Comparison of ENCODE assay signal across 15 cellular contexts in the genomic region with DNA sequence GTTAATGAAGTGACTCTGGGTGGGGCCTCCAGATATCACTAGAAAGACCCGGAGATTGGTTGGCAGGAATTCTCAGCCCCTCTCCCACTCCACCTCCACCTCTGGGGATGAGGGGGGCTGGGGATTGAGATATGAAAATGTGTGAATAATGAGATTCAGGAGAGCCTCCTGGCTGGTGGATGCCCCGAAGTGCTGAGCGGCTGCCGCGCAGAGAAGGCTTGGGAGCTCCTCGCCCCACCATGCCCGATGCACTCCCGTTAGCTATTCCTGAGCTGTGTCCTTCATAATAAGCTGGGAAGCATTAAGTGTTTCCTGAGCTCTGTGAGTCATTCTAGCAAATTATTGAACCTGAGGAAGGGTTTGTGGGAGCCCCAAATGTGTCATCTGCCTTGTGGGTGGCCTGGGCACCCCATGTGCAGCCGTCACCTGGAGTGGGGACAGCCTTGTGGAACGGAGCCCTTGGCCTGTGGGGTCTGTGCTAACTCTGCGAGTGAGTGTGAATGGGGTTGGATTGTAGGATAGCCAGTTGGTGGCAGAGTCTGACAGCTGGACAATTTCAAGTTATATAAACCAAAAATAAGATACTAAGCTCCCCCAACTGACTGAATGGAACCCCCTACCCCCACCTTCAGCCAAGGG. TPM values are rescaled to one million over a fixed set of nuclear protein-coding genes. Genes with fewer than 3 reads are reported as not detected.
DNase-seq lines count a peak whose midpoint lies in the region; ATAC-seq and TF ChIP-seq lines count a peak whose summit lies in the region.
"Had no signal": no experiment of that assay in that cellular context is flagged by ENCODE, and none has a peak within 500 bp of the region (broad histone marks: within the 10 kb centered on the region; RNA-seq: fewer than 3 reads in every experiment).

No MANE protein-coding gene starts in this region.

- BruUV-seq in HCT116 (replicated peaks; lab: Mats Ljungman, UMichigan), result no TSS peak

- peaks cover 0 to 9% of the 10 kb centered on the region in 2 experiments; a peak in 2 of 4 replicates for H3K9me3 ChIP-seq in HCT116 (ENCODE audit: control insufficient read depth in 1 of 2, insufficient read depth in 1 of 2, low read depth in 1 of 2, low read length in 2 of 2)
- H3K9me3 ChIP-seq in RWPE2 (ENCODE audit: severe bottlenecking), result no peaks in the 10 kb centered on the region
- no peaks in the 10 kb centered on the region for H3K9me3 ChIP-seq in osteoblast (ENCODE audit: low read depth, low read length)
- no peaks in the 10 kb centered on the region for H3K9me3 ChIP-seq in body of pancreas
- no peaks in the 10 kb centered on the region for H3K9me3 ChIP-seq in right lobe of liver
- peaks cover 0 to 5% (median 0%) of the 10 kb centered on the region in 11 donors for H3K9me3 ChIP-seq in heart right ventricle
- H3K9me3 ChIP-seq: A549, BE2C had no signal

- TF ChIP-seq RAD21 in HCT116 (IDR thresholded peaks at IDR 0.05; ENCODE audit: low read depth), result 0 out of 2 replicates have a peak, but pooled peaks have one; percentile 8

- no peak overlapping the region for H3K4me3 ChIP-seq in HCT116 (replicated peaks in 1 of 2; ENCODE audit: low read depth in 1 of 2, low read length in 2 of 2)
- no peak overlapping the region for H3K4me3 ChIP-seq in RWPE2 (ENCODE audit: severe bottlenecking)
- H3K4me3 ChIP-seq in osteoblast (ENCODE audit: insufficient read depth, low read length), result no peak overlapping the region
- H3K4me3 ChIP-seq in body of pancreas, result no peak overlapping the region
- no peak overlapping the region for H3K4me3 ChIP-seq in right lobe of liver
- no peak overlapping the region for H3K4me3 ChIP-seq in heart right ventricle
- H3K4me3 ChIP-seq: A549, GM23248 had no signal

- TF ChIP-seq POLR2A in HCT116 (IDR thresholded peaks at IDR 0.05; ENCODE audit: borderline replicate concordance, extremely low read depth, insufficient read depth, insufficient read length) (no peak), body of pancreas (IDR thresholded peaks at IDR 0.05) (no peak), right lobe of liver (IDR thresholded peaks at IDR 0.05) (no peak)

- no peak overlapping the region for H3K9ac ChIP-seq in HCT116 (ENCODE audit: low read length)
- H3K9ac ChIP-seq: GM23248 had no signal

- no peak overlapping the region for H2AFZ ChIP-seq in HCT116 (ENCODE audit: low read depth, low read length, poor library complexity, severe bottlenecking)
- no peak overlapping the region for H2AFZ ChIP-seq in osteoblast (ENCODE audit: low read length)
- H2AFZ ChIP-seq: GM23248 had no signal

- H4K20me1 ChIP-seq in HCT116 (ENCODE audit: insufficient read depth), result no peaks in the 10 kb centered on the region
- no peaks in the 10 kb centered on the region for H4K20me1 ChIP-seq in osteoblast (ENCODE audit: insufficient read depth, low read length)

- CTCF ChIA-PET in HCT116 (lab: Charles Lee), result no interaction called here

- H3K27ac ChIP-seq in HCT116 (ENCODE audit: low read depth, low read length) (no peak overlapping the region), RWPE2 (ENCODE audit: poor library complexity, severe bottlenecking) (no peak overlapping the region), osteoblast (ENCODE audit: low read depth, low read length) (no peak overlapping the region), body of pancreas (no peak overlapping the region), right lobe of liver (no peak overlapping the region), heart right ventricle (no peak overlapping the region)
- H3K27ac ChIP-seq: A549, C4-2B, GM23248 had no signal

- POLR2A ChIA-PET in HCT116 (lab: Charles Lee), result no interaction called here

- intact Hi-C loops in HCT116 (cut with micrococcal nuclease) (loop anchor here (5.0 kb wide), 2 partner anchors 62 to 273 kb away; partner anchors contain the start of genes FGFRL1 and UVSSA), body of pancreas (cut with DNase I) (no loop called here), right lobe of liver (cut with DNase I) (no loop called here), heart right ventricle (cut with DNase I) (loop anchor here in 2 of 10 donors (5.0 kb wide), 2 partner anchors 33 to 62 kb away; partner anchors contain the start of gene UVSSA (in 1 of the 2))

- 75 to 87% methylated on average over 11 of the region's 11 CpGs for WGBS in body of pancreas, 2 donors
- WGBS in right lobe of liver (ENCODE audit: insufficient coverage, low coverage, low lambda C conversion rate, missing lambda C conversion rate), result 71% methylated on average over 6 of the region's 11 CpGs
- WGBS in heart right ventricle, 2 donors, result 76 to 78% methylated on average over 11 of the region's 11 CpGs

- H3K4me1 ChIP-seq in HCT116 (ENCODE audit: control insufficient read depth in 1 of 2, insufficient read depth in 2 of 2, low read length in 2 of 2) (peaks cover 3 to 8% of the 10 kb centered on the region in 2 experiments; a peak in 2 of 4 replicates), RWPE2 (ENCODE audit: insufficient read depth, poor library complexity, severe bottlenecking) (no peaks in the 10 kb centered on the region), osteoblast (ENCODE audit: insufficient read depth, low read length) (peaks cover 3% of the 10 kb centered on the region), body of pancreas (peaks cover 3% of the 10 kb centered on the region), right lobe of liver (peaks cover 0 to 4% (median 0%) of the 10 kb centered on the region in 4 donors), heart right ventricle (peaks cover 0 to 10% (median 8%) of the 10 kb centered on the region in 9 donors)
- H3K4me1 ChIP-seq: BE2C had no signal

- no peaks in the 10 kb centered on the region for H3K36me3 ChIP-seq in HCT116 (ENCODE audit: control insufficient read depth in 1 of 2, insufficient read depth in 2 of 2, low read length in 2 of 2)
- no peaks in the 10 kb centered on the region for H3K36me3 ChIP-seq in RWPE2 (ENCODE audit: low read depth)
- no peaks in the 10 kb centered on the region for H3K36me3 ChIP-seq in osteoblast (ENCODE audit: insufficient read depth, low read length)
- no peaks in the 10 kb centered on the region for H3K36me3 ChIP-seq in body of pancreas (replicated peaks in 1 of 2; ENCODE audit: insufficient read depth in 1 of 2, low read depth in 2 of 2)
- no peaks in the 10 kb centered on the region for H3K36me3 ChIP-seq in right lobe of liver
- H3K36me3 ChIP-seq in heart right ventricle, result no peaks in the 10 kb centered on the region
- H3K36me3 ChIP-seq: BE2C had no signal

- H3K4me2 ChIP-seq in HCT116 (ENCODE audit: low read length), result no peak overlapping the region
- no peak overlapping the region for H3K4me2 ChIP-seq in osteoblast (ENCODE audit: insufficient read depth, low read length)
- H3K4me2 ChIP-seq: A549 had no signal

- RAD21 ChIA-PET in HCT116 (lab: Charles Lee; ENCODE audit: low non-redundant PET in 1 of 2, low total read pairs in 2 of 2, uncharacterized antibody in 2 of 2, unreplicated experiment in 2 of 2), result no interaction called here

- no peaks in the 10 kb centered on the region for H3K9me2 ChIP-seq in HCT116 (ENCODE audit: insufficient read depth)

- no peak for TF ChIP-seq CTCF in HCT116 (IDR thresholded peaks at IDR 0.05 in 2 of 3, conservative IDR thresholded peaks at IDR 0.05 in 1 of 3; ENCODE audit: borderline replicate concordance in 1 of 3, insufficient read depth in 1 of 3, low read depth in 2 of 3, low read length in 2 of 3)
- peak; percentile 2 for TF ChIP-seq CTCF in RWPE2 (IDR thresholded peaks at IDR 0.05; ENCODE audit: poor library complexity, severe bottlenecking)
- no peak for TF ChIP-seq CTCF in osteoblast (IDR thresholded peaks at IDR 0.05; ENCODE audit: extremely low read depth, low read depth, low read length)
- TF ChIP-seq CTCF in body of pancreas (IDR thresholded peaks at IDR 0.05), result no peak
- TF ChIP-seq CTCF in right lobe of liver (IDR thresholded peaks at IDR 0.05), result no peak
- no peak for TF ChIP-seq CTCF in heart right ventricle (IDR thresholded peaks at IDR 0.05)

- H3K79me2 ChIP-seq in HCT116 (ENCODE audit: insufficient read depth, low read length) (peaks cover 6% of the 10 kb centered on the region), osteoblast (ENCODE audit: insufficient read depth, low read length) (peaks cover 6% of the 10 kb centered on the region)

- no peak for DNase-seq in HCT116 (ENCODE audit: low read depth, low spot score)
- DNase-seq in RWPE2 (ENCODE audit: low spot score), result no peak
- peak; percentile 12 for DNase-seq in glomerular visceral epithelial cell (ENCODE audit: extremely low spot score)
- peak; percentile 43 for DNase-seq in osteoblast (ENCODE audit: insufficient read length, low spot score, missing footprints)
- no peak for DNase-seq in body of pancreas
- DNase-seq in right lobe of liver, result no peak
- no peak for DNase-seq in HK-2 (ENCODE audit: unreplicated experiment)
- DNase-seq in heart right ventricle, result no peak
- DNase-seq: DMS153, DMS79 treated with DMSO at 0.1 percent for 48 hours, EL had no signal

- H3K27me3 ChIP-seq in HCT116 (ENCODE audit: insufficient read depth, low read length), result no peaks in the 10 kb centered on the region
- H3K27me3 ChIP-seq in RWPE2 (ENCODE audit: insufficient read depth, poor library complexity, severe bottlenecking), result no peaks in the 10 kb centered on the region
- no peaks in the 10 kb centered on the region for H3K27me3 ChIP-seq in osteoblast (ENCODE audit: insufficient read depth, low read length)
- H3K27me3 ChIP-seq in body of pancreas, result no peaks in the 10 kb centered on the region
- no peaks in the 10 kb centered on the region for H3K27me3 ChIP-seq in right lobe of liver
- H3K27me3 ChIP-seq in heart right ventricle, result no peaks in the 10 kb centered on the region
- H3K27me3 ChIP-seq: BE2C had no signal

- no peak for ATAC-seq in HCT116
- ATAC-seq in RWPE2 (ENCODE audit: low read depth), result no peak
- ATAC-seq in body of pancreas, result no peak
- no peak for ATAC-seq in right lobe of liver
- no peak for ATAC-seq in heart right ventricle
- ATAC-seq: A549 had no signal

TF ChIP-seq in HCT116, 20 proteins besides CTCF, POLR2A, EP300 and RAD21 (continues in another document):
- no peak for TF ChIP-seq POLR2AphosphoS5 (IDR thresholded peaks at IDR 0.05; ENCODE audit: low read depth, low read length)
- TF ChIP-seq, protein P1, sequence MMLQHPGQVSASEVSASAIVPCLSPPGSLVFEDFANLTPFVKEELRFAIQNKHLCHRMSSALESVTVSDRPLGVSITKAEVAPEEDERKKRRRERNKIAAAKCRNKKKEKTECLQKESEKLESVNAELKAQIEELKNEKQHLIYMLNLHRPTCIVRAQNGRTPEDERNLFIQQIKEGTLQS (IDR thresholded peaks at IDR 0.05), result no peak
- no peak for TF ChIP-seq SIN3A (IDR thresholded peaks at IDR 0.05; ENCODE audit: low read depth)

RNA-seq across cellular contexts. Expression of gene MAEA, which starts 4.4 kb away (rescaled TPM):
- 88.3 TPM for total RNA-seq in HCT116 (2021; ENCODE audit: unreplicated experiment)
- polyA plus RNA-seq in HCT116 (2012), result 66.7 and 73.2 TPM in 2 replicates
- total RNA-seq in osteoblast, result 55.7 and 70.6 TPM in 2 replicates
- 10 to 100 TPM; 68.7 to 88.0 TPM for total RNA-seq in body of pancreas
- total RNA-seq in right lobe of liver, result 10 to 100 TPM; 24.3 to 42.0 (median 27.9) TPM
- 10 to 100 TPM; 39.1 to 72.8 (median 50.3) TPM for total RNA-seq in heart right ventricle
- 10 to 100 TPM; 43.2 to 55.7 TPM for polyA plus RNA-seq in heart right ventricle

RNA-seq across cellular contexts. Expression of gene CTBP1, which starts 36.3 kb away (rescaled TPM):
- 175 TPM for total RNA-seq in HCT116 (2021; ENCODE audit: unreplicated experiment)
- polyA plus RNA-seq in HCT116 (2012), result 225 and 299 TPM in 2 replicates
- 246 and 262 TPM in 2 replicates for total RNA-seq in osteoblast
- 100 to 1,000 TPM; 148 to 458 TPM for total RNA-seq in body of pancreas
- total RNA-seq in right lobe of liver, result 10 to 100 TPM; 74.8 to 85.5 (median 79.4) TPM
- 100 to 1,000 TPM; 115 to 132 (median 122) TPM for total RNA-seq in heart right ventricle
- polyA plus RNA-seq in heart right ventricle, result 100 to 1,000 TPM in 1 of 2 donors, 10 to 100 TPM in 1; 98.6 to 105 TPM

Comparison
In these comparisons a context has a peak if more than half of its experiments do, and no peak if none do; other contexts are left out.
1. DNase-seq: peak in glomerular visceral epithelial cell (single experiment) and osteoblast (single experiment); none in HCT116 (single experiment), RWPE2 (single experiment), body of pancreas (0 of 4), right lobe of liver (0 of 3), HK-2 (single experiment) and heart right ventricle (0 of 2).